2 cellular contexts compared by ENCODE assay signal in genomic region chr13:40770609-40770933, GRCh38.
TF ChIP-seq lines count a peak whose summit lies in the region.

No MANE protein-coding gene starts in this region.

TF ChIP-seq in H1, 55 proteins besides CTCF, POLR2A, EP300 and RAD21 (continued from another document):
- 0 out of 4 replicates have a peak, but pooled peaks of 1 of the 2 experiments have one; percentile 11 for TF ChIP-seq HDAC2 (IDR thresholded peaks at IDR 0.05; ENCODE audit: borderline replicate concordance in 1 of 2, low read depth in 2 of 2, low read length in 2 of 2)
- no peak for TF ChIP-seq NRF1 (IDR thresholded peaks at IDR 0.05; ENCODE audit: low read depth, low read length)
TF ChIP-seq in H1: peak in this region for 2.

TF ChIP-seq in neural cell, 6 proteins besides CTCF, POLR2A, EP300 and RAD21 (continued from another document):
- no peak for TF ChIP-seq REST (IDR thresholded peaks at IDR 0.05; ENCODE audit: borderline replicate concordance)
- TF ChIP-seq MXI1 (conservative IDR thresholded peaks at IDR 0.05; ENCODE audit: poor library complexity, severe bottlenecking), result no peak
- TF ChIP-seq SMC3 (conservative IDR thresholded peaks at IDR 0.05; ENCODE audit: poor library complexity), result no peak
- no peak for TF ChIP-seq EZH2 (IDR thresholded peaks at IDR 0.05; ENCODE audit: borderline replicate concordance, insufficient read depth, low read length, poor library complexity, severe bottlenecking)
- TF ChIP-seq POLR2AphosphoS5 (IDR thresholded peaks at IDR 0.05), result no peak
